Comparison of ENCODE assay signal across 23 cellular contexts in the genomic region with DNA sequence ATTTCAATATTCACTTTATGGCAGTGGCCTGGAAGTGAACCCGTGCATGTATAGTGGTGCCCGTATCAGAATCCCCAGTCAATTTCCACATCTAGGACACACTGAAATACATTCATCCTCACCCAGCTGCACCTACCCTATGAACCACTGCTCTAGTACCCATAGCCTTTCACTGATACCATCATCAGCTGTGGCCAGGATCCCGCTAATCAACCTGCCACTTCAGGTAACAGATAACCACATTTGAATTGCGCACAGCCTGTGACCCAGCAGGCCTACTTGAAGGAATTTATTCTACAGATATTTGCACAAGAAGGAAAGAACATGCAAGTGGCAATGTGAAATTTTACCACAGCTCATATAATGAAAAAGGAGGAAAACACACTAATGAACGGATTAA.
DNase-seq lines count a peak whose midpoint lies in the region; FAIRE-seq and TF ChIP-seq lines count a peak whose summit lies in the region.
"Had no signal": no experiment of that assay in that cellular context is flagged by ENCODE, and none has a peak within 500 bp of the region (broad histone marks: within the 10 kb centered on the region; RNA-seq: fewer than 3 reads in every experiment).

No MANE protein-coding gene starts in this region.

- H3K9me3 ChIP-seq in left ventricle myocardium inferior (replicated peaks): peaks cover 7% of the 10 kb centered on the region
- H3K9me3 ChIP-seq: left lung, mucosa of descending colon, upper lobe of left lung had no signal

- H3K27me3 Mint-ChIP-seq in mesothelial cell of epicardium (ENCODE audit: low read depth): no peaks in the 10 kb centered on the region

- peaks cover 25% of the 10 kb centered on the region for H3K36me3 Mint-ChIP-seq in mesothelial cell of epicardium
- H3K36me3 Mint-ChIP-seq: activated naive CD8-positive, alpha-beta T cell; CD4-positive, alpha-beta memory T cell had no signal

- H3K4me3 ChIP-seq in left ventricle myocardium inferior (no peak overlapping the region), brain microvascular endothelial cell (ENCODE audit: low read depth, low read length) (no peak overlapping the region)
- H3K4me3 ChIP-seq: left lung, mucosa of descending colon, upper lobe of left lung had no signal

- DNase-seq in left ventricle myocardium inferior (no peak), cardiac septum (ENCODE audit: low spot score) (no peak), brain microvascular endothelial cell (no peak), mesothelial cell of epicardium (ENCODE audit: low spot score in 2 of 2, unreplicated experiment in 2 of 2) (no peak), urothelium cell line (ENCODE audit: low spot score) (peak; percentile 27), GM10266 (ENCODE audit: extremely low spot score) (no peak), NCI-H187 (lab: John Stamatoyannopoulos, UW) (no peak)
- DNase-seq in stimulated activated CD4-positive, alpha-beta T cell treated with anti-CD3 and anti-CD28 coated beads, Interleukin-4, amount 100 ng/mL, for 24 hours: no peak
- DNase-seq: 8988T; activated B cell treated with CpG ODN at 0.5 μM for 24 hours; activated CD4-positive, alpha-beta T cell treated with anti-CD3 and anti-CD28 coated beads, Interleukin-2, amount 50 U/mL, for 4 hours; AML-193; CD4-positive, alpha-beta memory T cell; effector CD8-positive, alpha-beta T cell; left lung; mucosa of descending colon; NCI-H1092; NCI-H187 treated with DMSO at 0.1 percent for 48 hours; stimulated activated CD8-positive, alpha-beta memory T cell treated with anti-CD3 and anti-CD28 coated beads, Interleukin-4, amount 100 ng/mL, for 48 hours; upper lobe of left lung had no signal

- peaks cover 21% of the 10 kb centered on the region for H3K9me3 Mint-ChIP-seq in mesothelial cell of epicardium
- H3K9me3 Mint-ChIP-seq: activated B cell treated with CpG ODN at 0.5 μM for 24 hours; CD4-positive, alpha-beta memory T cell had no signal

- TF ChIP-seq CTCF in left ventricle myocardium inferior (IDR thresholded peaks at IDR 0.05; ENCODE audit: borderline replicate concordance) (no peak), brain microvascular endothelial cell (IDR thresholded peaks at IDR 0.05; ENCODE audit: low read depth, low read length, missing control alignments) (no peak), mesothelial cell of epicardium (IDR thresholded peaks at IDR 0.05; ENCODE audit: unreplicated experiment) (no peak), GM10266 (IDR thresholded peaks at IDR 0.05; ENCODE audit: control insufficient read depth, insufficient read depth, low read depth, missing control alignments) (no peak)

- in situ Hi-C loops in brain microvascular endothelial cell (cut with HindIII; ENCODE audit: low pct_ligation_motif_present, low sequenced_read_pairs): no loop called here

- no peak overlapping the region for H3K4me3 Mint-ChIP-seq in mesothelial cell of epicardium
- H3K4me3 Mint-ChIP-seq: activated B cell treated with CpG ODN at 0.5 μM for 24 hours; activated naive CD8-positive, alpha-beta T cell; CD4-positive, alpha-beta memory T cell; neural crest cell had no signal

- H3K4me1 ChIP-seq in left ventricle myocardium inferior: peaks cover 38% of the 10 kb centered on the region
- H3K4me1 ChIP-seq: left lung, upper lobe of left lung had no signal

- peak; percentile 67 for FAIRE-seq in urothelium cell line (lab: Jason Lieb, UNC)
- FAIRE-seq: frontal cortex had no signal

- peak overlapping the region; percentile 28 for H3K27ac ChIP-seq in left ventricle myocardium inferior (replicated peaks)
- H3K27ac ChIP-seq in brain microvascular endothelial cell: peak overlapping the region; percentile 98
- H3K27ac ChIP-seq: left lung, upper lobe of left lung had no signal

- no peaks in the 10 kb centered on the region for H3K27me3 ChIP-seq in left ventricle myocardium inferior (ENCODE audit: low read depth)
- H3K27me3 ChIP-seq in brain microvascular endothelial cell (replicated peaks): no peaks in the 10 kb centered on the region
- H3K27me3 ChIP-seq: left lung, upper lobe of left lung had no signal

- peak overlapping the region; percentile 85 for H3K27ac Mint-ChIP-seq in mesothelial cell of epicardium
- H3K27ac Mint-ChIP-seq: activated B cell treated with CpG ODN at 0.5 μM for 24 hours; activated naive CD8-positive, alpha-beta T cell; CD4-positive, alpha-beta memory T cell had no signal

- intact Hi-C loops in left ventricle myocardium inferior (cut with micrococcal nuclease): no loop called here
- intact Hi-C loops in cardiac septum (cut with DNase I): no loop called here

- H3K36me3 ChIP-seq in left ventricle myocardium inferior (no peaks in the 10 kb centered on the region), brain microvascular endothelial cell (replicated peaks) (no peaks in the 10 kb centered on the region)
- H3K36me3 ChIP-seq: left lung, upper lobe of left lung had no signal

- H3K4me1 Mint-ChIP-seq in mesothelial cell of epicardium: peaks cover 66% of the 10 kb centered on the region
- H3K4me1 Mint-ChIP-seq: activated B cell treated with CpG ODN at 0.5 μM for 24 hours; CD4-positive, alpha-beta memory T cell had no signal
